24 cellular contexts compared by ENCODE assay signal in the genomic region with DNA sequence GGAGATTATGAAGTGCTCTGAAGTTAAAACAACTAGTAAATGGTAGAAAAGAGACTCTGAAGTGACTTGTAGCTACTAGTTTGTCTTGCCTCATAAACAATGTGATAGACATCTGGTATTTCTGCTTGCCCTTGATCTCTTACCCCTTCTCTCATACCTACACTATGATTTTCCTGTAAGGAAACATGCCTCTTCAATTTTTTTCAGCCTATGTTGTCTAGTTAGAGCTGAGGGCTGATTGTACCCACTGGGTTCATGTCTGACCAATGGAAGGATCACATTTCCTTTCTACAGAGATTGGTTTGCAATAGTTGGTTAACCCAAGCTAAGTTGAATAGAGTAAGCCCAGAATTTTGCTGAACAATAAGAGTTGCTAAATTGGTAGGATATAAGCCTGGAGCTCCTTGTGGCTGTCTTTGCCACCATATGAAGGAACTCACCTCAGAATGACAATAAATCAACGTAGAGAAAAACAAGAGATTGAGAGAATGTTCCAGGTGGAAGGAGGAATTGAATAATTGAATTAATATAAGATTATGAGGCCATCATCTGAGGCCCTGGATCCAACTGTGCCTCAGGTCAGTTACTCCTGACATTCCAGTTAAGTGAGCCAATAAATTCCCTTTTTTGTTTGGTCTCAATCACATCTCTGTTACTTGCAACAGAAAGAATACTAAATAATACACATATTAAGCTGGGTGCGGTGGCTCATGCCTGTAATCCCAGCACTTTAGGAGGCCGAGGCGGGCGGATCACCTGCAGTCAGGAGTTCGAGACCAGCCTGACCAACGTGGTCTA.
DNase-seq lines count a peak whose midpoint lies in the region; ATAC-seq, FAIRE-seq and TF ChIP-seq lines count a peak whose summit lies in the region.
"Had no signal": no experiment of that assay in that cellular context is flagged by ENCODE, and none has a peak within 500 bp of the region (broad histone marks: within the 10 kb centered on the region; RNA-seq: fewer than 3 reads in every experiment).

No MANE protein-coding gene starts in this region.

- no peak overlapping the region for H3K4me3 ChIP-seq in BLaER1
- H3K4me3 ChIP-seq in K562: no peak overlapping the region
- no peak overlapping the region for H3K4me3 ChIP-seq in urinary bladder (ENCODE audit: low read depth, low read length)
- H3K4me3 ChIP-seq: GM12878 had no signal

- no TSS peak for BruUV-seq in K562 (replicated peaks; lab: Mats Ljungman, UMichigan)

- no peak overlapping the region for H2AFZ ChIP-seq in K562 (ENCODE audit: low read depth, low read length)

- no peak for ATAC-seq in K562
- ATAC-seq: GM12878, Panc1, SK-N-SH treated with all-trans-retinoic acid at 6 μM for 48 hours had no signal

- TF ChIP-seq CTCF in K562 (IDR thresholded peaks at IDR 0.05 in 2 of 3, conservative IDR thresholded peaks at IDR 0.05 in 1 of 3; ENCODE audit: insufficient read depth in 2 of 3, low read depth in 1 of 3, low read length in 3 of 3) (no peak), nephron (IDR thresholded peaks at IDR 0.05; ENCODE audit: unreplicated experiment in 3 of 3) (no peak)

- POLR2A ChIA-PET in K562 (lab: Yijun Ruan, JAX): no interaction called here

- H3K27me3 ChIP-seq in BLaER1: no peaks in the 10 kb centered on the region
- no peaks in the 10 kb centered on the region for H3K27me3 ChIP-seq in K562 (ENCODE audit: control insufficient read depth in 2 of 2, insufficient read depth in 2 of 2, low read length in 2 of 2)
- H3K27me3 ChIP-seq: BE2C had no signal

- no peaks in the 10 kb centered on the region for H3K27me3 Mint-ChIP-seq in nephron (ENCODE audit: low read depth)
- H3K27me3 Mint-ChIP-seq: CD4-positive, alpha-beta memory T cell had no signal

- no peaks in the 10 kb centered on the region for H3K9me3 Mint-ChIP-seq in nephron
- H3K9me3 Mint-ChIP-seq: CD4-positive, alpha-beta memory T cell had no signal

- DNase-seq in K562 (ENCODE audit: extremely low read depth in 1 of 4, low spot score in 3 of 4): peak in 1 of 4 experiments; percentile 7
- DNase-seq in NCI-H446 (lab: John Stamatoyannopoulos, UW): no peak
- DNase-seq in NCI-H2171 treated with DMSO at 0.1 percent for 48 hours (lab: John Stamatoyannopoulos, UW): no peak
- DNase-seq in middle frontal gyrus (ENCODE audit: extremely low spot score, low spot score): no peak
- DNase-seq: BE2C; Caco-2; CD4-positive, alpha-beta memory T cell; DMS 273 treated with DMSO at 0.1 percent for 48 hours; DMS79 treated with DMSO at 0.1 percent for 48 hours; NCI-H1092; NCI-H1436; NCI-H187 treated with DMSO at 0.1 percent for 48 hours; NCI-H2107; NCI-H2227 treated with DMSO at 0.1 percent for 48 hours; NCI-H510A treated with DMSO at 0.1 percent for 48 hours; NCI-H774; NK-92 treated with Interleukin-12 subunit alpha and Interleukin-12 subunit beta, amount 100 ng/mL, for 24 hours had no signal

- H3K27ac ChIP-seq in BLaER1 (peak overlapping the region; percentile 88), K562 (ENCODE audit: extremely low read depth, low read depth, low read length) (no peak overlapping the region), urinary bladder (ENCODE audit: low read depth) (peak overlapping the region; percentile 33)

- H3K9ac ChIP-seq in BLaER1 (no peak overlapping the region), K562 (ENCODE audit: insufficient read depth in 1 of 2, low read depth in 2 of 2, low read length in 2 of 2) (no peak overlapping the region)

- H4K20me1 ChIP-seq in BLaER1 (no peaks in the 10 kb centered on the region), K562 (replicated peaks; ENCODE audit: control insufficient read depth, insufficient read depth, low read length) (no peaks in the 10 kb centered on the region)

- peak overlapping the region in 2 of 3 experiments; percentile 90 to 97 for H3K27ac Mint-ChIP-seq in nephron

- no peak for TF ChIP-seq EP300 in K562 (IDR thresholded peaks at IDR 0.05; ENCODE audit: low read length)

- intact Hi-C loops in K562 (cut with micrococcal nuclease): no loop called here

- in situ Hi-C loops in K562 (cut with MboI): no loop called here

- H3K4me1 ChIP-seq in BLaER1 (peaks cover 99% of the 10 kb centered on the region), K562 (replicated peaks in 1 of 2; ENCODE audit: control insufficient read depth in 2 of 2, insufficient read depth in 2 of 2, low read length in 2 of 2) (no peaks in the 10 kb centered on the region), urinary bladder (ENCODE audit: insufficient read depth) (peaks cover 2% of the 10 kb centered on the region)
- H3K4me1 ChIP-seq: BE2C, Caco-2 had no signal

- WGBS in K562 (ENCODE audit: insufficient coverage, low coverage, missing lambda C conversion rate): 30% methylated on average over 1 of the region's 7 CpGs
- WGBS in urinary bladder: 93% methylated on average over 7 of the region's 7 CpGs

- no peaks in the 10 kb centered on the region for H3K9me1 ChIP-seq in K562 (ENCODE audit: control insufficient read depth, insufficient read depth, low read length)

- H3K9me3 ChIP-seq in BLaER1 (no peaks in the 10 kb centered on the region), K562 (replicated peaks; ENCODE audit: control insufficient read depth, insufficient read depth, low read depth, low read length) (no peaks in the 10 kb centered on the region)
- H3K9me3 ChIP-seq: BE2C, Caco-2 had no signal

- no peak for TF ChIP-seq RAD21 in K562 (CRISPR knock-in tag; conservative IDR thresholded peaks at IDR 0.05 in 1 of 2, IDR thresholded peaks at IDR 0.05 in 1 of 2)

- peaks cover 56% of the 10 kb centered on the region for H3K4me1 Mint-ChIP-seq in nephron

- no peaks in the 10 kb centered on the region for H3K79me2 ChIP-seq in K562 (ENCODE audit: control insufficient read depth, insufficient read depth, low read length)

- no peak overlapping the region for H3K4me3 Mint-ChIP-seq in nephron
- H3K4me3 Mint-ChIP-seq: CD4-positive, alpha-beta memory T cell had no signal

- no peak for TF ChIP-seq POLR2A in K562 (conservative IDR thresholded peaks at IDR 0.05)

- FAIRE-seq in K562 (lab: Jason Lieb, UNC): peak; percentile 57
- FAIRE-seq: GM12878, H54 had no signal

- H3K36me3 Mint-ChIP-seq in nephron (ENCODE audit: low read depth): no peaks in the 10 kb centered on the region

- CTCF ChIA-PET in K562 (lab: Yijun Ruan, JAX; ENCODE audit: low intra/inter-chr PET ratio): no interaction called here

- H3K36me3 ChIP-seq in BLaER1: no peaks in the 10 kb centered on the region
- H3K36me3 ChIP-seq in K562 (ENCODE audit: control insufficient read depth, insufficient read depth, low read length): no peaks in the 10 kb centered on the region
- no peaks in the 10 kb centered on the region for H3K36me3 ChIP-seq in urinary bladder (ENCODE audit: insufficient read depth)
- H3K36me3 ChIP-seq: BE2C had no signal

- H3K4me2 ChIP-seq in BLaER1 (peak overlapping the region; percentile 90), K562 (ENCODE audit: insufficient read depth, low read length) (no peak overlapping the region)

TF ChIP-seq in K562, 482 proteins besides CTCF, POLR2A, EP300 and RAD21:
- TF ChIP-seq POLR2AphosphoS5 (IDR thresholded peaks at IDR 0.05; ENCODE audit: control insufficient read depth, insufficient read depth, low read depth, low read length) (no peak), ZNF23 (CRISPR knock-in tag; IDR thresholded peaks at IDR 0.05) (no peak), ATF3 (IDR thresholded peaks at IDR 0.05) (no peak), ATF3 (CRISPR knock-in tag; conservative IDR thresholded peaks at IDR 0.05) (no peak), ZNF589 (CRISPR knock-in tag; IDR thresholded peaks at IDR 0.05; ENCODE audit: low read depth) (no peak), DACH1 (IDR thresholded peaks at IDR 0.05; ENCODE audit: partially characterized antibody) (no peak), ILF3 (IDR thresholded peaks at IDR 0.05; ENCODE audit: borderline replicate concordance) (no peak), HMG20A (CRISPR knock-in tag; conservative IDR thresholded peaks at IDR 0.05) (no peak), KDM5B (IDR thresholded peaks at IDR 0.05; ENCODE audit: insufficient replicate concordance, low read depth, low read length) (no peak), RBM17 (IDR thresholded peaks at IDR 0.05; ENCODE audit: borderline replicate concordance, low read depth, low read length) (no peak), CHD1 (IDR thresholded peaks at IDR 0.05; ENCODE audit: low read length) (no peak), ZKSCAN1 (IDR thresholded peaks at IDR 0.05; ENCODE audit: low read depth, low read length) (no peak), SMC3 (conservative IDR thresholded peaks at IDR 0.05; ENCODE audit: insufficient read depth, low read depth, low read length) (no peak), SMAD4 (CRISPR knock-in tag; conservative IDR thresholded peaks at IDR 0.05) (no peak), TAL1 (IDR thresholded peaks at IDR 0.05) (no peak), ZFP36 (IDR thresholded peaks at IDR 0.05; ENCODE audit: low read depth, low read length, partially characterized antibody) (no peak), ZEB2 (IDR thresholded peaks at IDR 0.05) (no peak), ILK (tag; IDR thresholded peaks at IDR 0.05; ENCODE audit: borderline replicate concordance, low read depth) (no peak), SMARCA4 (IDR thresholded peaks at IDR 0.05) (no peak), TAF7 (tag; IDR thresholded peaks at IDR 0.05) (no peak)
TF ChIP-seq in K562: peak in this region for 0.
